In the genomic region with DNA sequence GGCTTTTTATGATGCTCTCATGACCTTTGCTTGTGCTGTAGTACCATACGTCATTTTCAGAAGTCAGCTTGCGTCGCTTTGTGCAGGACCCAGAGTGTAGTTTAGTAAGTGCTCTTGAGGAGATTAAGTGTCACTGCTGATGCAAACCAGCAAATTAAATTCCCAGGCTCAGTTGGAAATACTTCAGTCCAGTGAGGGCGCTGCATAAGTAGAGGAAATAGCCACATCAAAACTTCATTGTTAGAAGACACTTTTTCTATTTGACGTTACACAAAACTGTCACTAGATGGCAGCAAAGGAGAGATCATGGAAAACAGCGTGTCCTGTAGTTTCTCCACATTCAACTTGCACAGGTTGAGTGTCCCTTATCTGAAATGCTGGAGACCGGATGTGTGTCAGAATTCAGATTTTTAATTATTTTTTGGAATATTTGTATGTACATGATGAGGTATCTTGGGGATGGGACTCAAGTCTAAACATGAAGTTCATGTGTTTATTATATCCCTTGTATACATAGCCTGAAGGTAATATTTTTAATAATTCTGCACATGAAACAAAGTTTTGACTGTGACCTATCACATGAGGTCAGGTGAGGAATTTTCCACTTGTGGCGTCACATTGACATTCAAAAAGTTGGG, we compare ENCODE assay signal across 8 cellular contexts. TPM values are rescaled to one million over a fixed set of nuclear protein-coding genes. Genes with fewer than 3 reads are reported as not detected.
A peak's percentile ranks its signal among the peaks of the same experiment; 100 is the strongest.
DNase-seq lines count a peak whose midpoint lies in the region; ATAC-seq and TF ChIP-seq lines count a peak whose summit lies in the region.

No MANE protein-coding gene starts in this region.

- H3K27me3 ChIP-seq in DOHH2 (ENCODE audit: control insufficient read depth, low read length) (no peaks in the 10 kb centered on the region), right atrium auricular region (no peaks in the 10 kb centered on the region)

- H3K4me3 ChIP-seq in DOHH2 (ENCODE audit: low read length) (no peak overlapping the region), right atrium auricular region (peak overlapping the region in 1 of 2 donors; percentile 17), skeletal muscle cell (ENCODE audit: low read depth, low read length) (no peak overlapping the region)

- H3K27ac ChIP-seq in DOHH2 (ENCODE audit: low read depth, low read length), result no peak overlapping the region
- no peak overlapping the region for H3K27ac ChIP-seq in right atrium auricular region

- H3K4me2 ChIP-seq in DOHH2 (ENCODE audit: low read length), result no peak overlapping the region

- H3K79me2 ChIP-seq in DOHH2 (ENCODE audit: control insufficient read depth, low read length), result peaks cover 20% of the 10 kb centered on the region

- peaks cover 7% of the 10 kb centered on the region; the same call in 1 of the 2 replicates for H3F3A ChIP-seq in DOHH2 (ENCODE audit: control insufficient read depth, insufficient read depth)

- H3K36me3 ChIP-seq in DOHH2 (ENCODE audit: control insufficient read depth, low read length) (peaks cover 21% of the 10 kb centered on the region), right atrium auricular region (peaks cover 12% of the 10 kb centered on the region)

- TF ChIP-seq CTCF in DOHH2 (IDR thresholded peaks at IDR 0.05; ENCODE audit: low read depth, low read length, poor library complexity, severe bottlenecking) (peak; percentile 94), right atrium auricular region (IDR thresholded peaks at IDR 0.05) (peak; percentile 80 to 82)

- H3K9me2 ChIP-seq in DOHH2 (replicated peaks; ENCODE audit: control insufficient read depth, low read length), result no peaks in the 10 kb centered on the region

- ATAC-seq in GM19468 (IDR thresholded peaks at IDR 0.05; ENCODE audit: extremely low read depth, unreplicated experiment) (peak; percentile 46), HG03565 (IDR thresholded peaks at IDR 0.05; ENCODE audit: unreplicated experiment) (peak; percentile 92)

- peaks cover 6% of the 10 kb centered on the region; the same call in 1 of the 2 replicates for H4K20me1 ChIP-seq in DOHH2 (ENCODE audit: control insufficient read depth, insufficient read depth, low read depth, low read length)

- H3K4me1 ChIP-seq in DOHH2 (ENCODE audit: control insufficient read depth, low read length), result peaks cover 5% of the 10 kb centered on the region
- H3K4me1 ChIP-seq in right atrium auricular region, result peaks cover 0 to 11% of the 10 kb centered on the region in 2 donors

- DNase-seq in NCI-H526 (lab: John Stamatoyannopoulos, UW), result peak; percentile 78 to 79
- peak; percentile 85 for DNase-seq in amniotic epithelial cell (ENCODE audit: low read depth)
- DNase-seq in right atrium auricular region (ENCODE audit: low spot score), result no peak
- DNase-seq in skeletal muscle cell (ENCODE audit: low read depth), result peak; percentile 70
- no peak for DNase-seq in UCSD-AML1 (lab: John Stamatoyannopoulos, UW; ENCODE audit: unreplicated experiment)

- no peaks in the 10 kb centered on the region for H3K9me3 ChIP-seq in DOHH2 (ENCODE audit: control insufficient read depth, insufficient read depth, low read length)
- no peaks in the 10 kb centered on the region for H3K9me3 ChIP-seq in right atrium auricular region

RNA-seq across cellular contexts. Expression of a gene that starts 7.9 kb away (rescaled TPM):
- 10 to 100 TPM; 19.3 to 20.5 TPM for total RNA-seq in right atrium auricular region

RNA-seq across cellular contexts. Expression of a gene that starts 30.0 kb away (rescaled TPM):
- 100 to 1,000 TPM in 1 of 2 donors, 10 to 100 TPM in 1; 68.8 to 143 TPM for total RNA-seq in right atrium auricular region

RNA-seq across cellular contexts. Expression of a gene that starts 49.0 kb away (rescaled TPM):
- 10 to 100 TPM; 43.3 to 43.4 TPM for total RNA-seq in right atrium auricular region

Comparison
In these comparisons a context has a peak if more than half of its experiments do, and no peak if none do; other contexts are left out.
1. DNase-seq: peak in NCI-H526 (2 of 2), amniotic epithelial cell (single experiment) and skeletal muscle cell (single experiment); none in right atrium auricular region (single experiment) and UCSD-AML1 (single experiment).